9 cellular contexts compared by ENCODE assay signal in the genomic region with DNA sequence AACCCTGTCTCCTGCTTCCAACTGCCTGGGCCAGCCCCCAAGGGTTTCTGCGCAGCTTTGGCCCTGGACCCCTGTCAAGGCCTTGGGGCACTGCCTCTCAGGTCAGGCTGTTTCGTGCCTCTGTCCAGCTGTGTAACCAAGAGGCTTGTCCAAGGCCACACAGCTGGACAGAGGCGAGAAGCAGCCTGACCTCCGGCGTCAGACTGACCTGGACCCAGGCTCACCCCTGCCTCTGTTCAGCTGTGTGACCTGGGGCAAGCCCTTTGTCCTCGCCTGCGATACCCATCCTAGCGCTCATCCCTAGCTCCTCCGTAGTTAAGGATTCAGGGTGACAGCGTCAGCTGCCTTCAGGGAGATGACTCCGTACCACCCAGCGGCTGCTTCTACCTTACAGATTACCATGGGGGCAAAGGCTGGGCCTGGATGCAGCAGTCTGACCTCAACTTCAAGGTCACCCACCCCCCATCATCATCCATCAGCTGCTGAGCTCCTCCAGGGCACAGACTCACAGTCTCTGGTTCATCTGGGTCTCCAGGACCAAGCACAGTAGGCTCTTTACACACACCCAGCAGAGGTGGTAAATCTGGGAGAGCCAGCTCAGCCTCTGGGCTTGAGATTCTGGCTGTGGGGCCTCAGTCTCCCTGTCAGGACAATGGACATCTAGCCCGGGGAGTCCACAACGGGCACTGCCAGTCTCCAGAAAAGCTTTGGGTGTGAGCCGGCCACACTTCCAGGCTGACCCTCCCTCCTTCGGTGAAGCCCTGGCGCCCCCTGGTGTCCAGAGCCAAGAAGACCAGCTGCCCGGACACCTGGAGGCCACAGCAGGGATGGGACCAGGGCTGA. TPM values are rescaled to one million over a fixed set of nuclear protein-coding genes. Genes with fewer than 3 reads are reported as not detected.
DNase-seq lines count a peak whose midpoint lies in the region; ATAC-seq, FAIRE-seq and TF ChIP-seq lines count a peak whose summit lies in the region.
"Had no signal": no experiment of that assay in that cellular context is flagged by ENCODE, and none has a peak within 500 bp of the region (broad histone marks: within the 10 kb centered on the region; RNA-seq: fewer than 3 reads in every experiment).

No MANE protein-coding gene starts in this region.

- TF ChIP-seq CTCF in choroid plexus epithelial cell (conservative IDR thresholded peaks at IDR 0.05; ENCODE audit: low read depth, low read length) (peak; percentile 91), HepG2 (CRISPR knock-in tag; IDR thresholded peaks at IDR 0.05) (peak; percentile 96)

- no peak for TF ChIP-seq EP300 in HepG2 (IDR thresholded peaks at IDR 0.05; ENCODE audit: low read depth in 2 of 2, low read length in 2 of 2)
- no peak for TF ChIP-seq EP300 in HepG2 (CRISPR knock-in tag; IDR thresholded peaks at IDR 0.05; ENCODE audit: borderline replicate concordance)

- no TSS peak for BruUV-seq in HepG2 (replicated peaks; lab: Mats Ljungman, UMichigan)

- intact Hi-C loops in HepG2 (cut with micrococcal nuclease; ENCODE audit: unreplicated experiment): loop anchor here (1.0 kb wide), 2 partner anchors 52 to 83 kb away; a partner anchor contains a TSS

- TF ChIP-seq RAD21 in HepG2 (CRISPR knock-in tag; IDR thresholded peaks at IDR 0.05): peak; percentile 96

- H2AFZ ChIP-seq in HepG2 (ENCODE audit: low read length): no peak overlapping the region

- H3K9me3 ChIP-seq in HepG2 (ENCODE audit: low read length): no peaks in the 10 kb centered on the region

- 67% methylated on average over 10 of the region's 18 CpGs for WGBS in HepG2 (ENCODE audit: low lambda C conversion rate)

- no peak for TF ChIP-seq POLR2A in HepG2 (IDR thresholded peaks at IDR 0.05; ENCODE audit: insufficient read depth in 1 of 2, low read depth in 2 of 2, low read length in 2 of 2)

- peaks cover 17% of the 10 kb centered on the region for H3K4me1 ChIP-seq in HepG2 (ENCODE audit: insufficient read depth, low read length)

- H3K27me3 ChIP-seq in HepG2 (ENCODE audit: control insufficient read depth in 1 of 2, insufficient read depth in 2 of 2, low read length in 2 of 2): no peaks in the 10 kb centered on the region

- peak; percentile 94 for DNase-seq in DMS53 (lab: John Stamatoyannopoulos, UW)
- DNase-seq in NCI-H510A treated with DMSO at 0.1 percent for 48 hours (lab: John Stamatoyannopoulos, UW): peak; percentile 62
- peak; percentile 89 for DNase-seq in activated CD4-positive, alpha-beta T cell treated with anti-CD3 and anti-CD28 coated beads for 48 hours
- DNase-seq in choroid plexus epithelial cell (ENCODE audit: low read depth): peak; percentile 86
- peak; percentile 71 for DNase-seq in HepG2 (ENCODE audit: low spot score)
- peak; percentile 39 to 75 (median 51) for DNase-seq in stimulated activated CD4-positive, alpha-beta T cell treated with anti-CD3 and anti-CD28 coated beads, TNF-alpha, amount 100 ng/mL, for 1 hour (ENCODE audit: low read depth in 3 of 3, low spot score in 1 of 3)

- H3K36me3 ChIP-seq in HepG2 (replicated peaks in 1 of 2; ENCODE audit: control insufficient read depth in 1 of 2, insufficient read depth in 2 of 2, low read length in 2 of 2): no peaks in the 10 kb centered on the region; a peak in 2 of 5 replicates

- CTCF ChIA-PET in HepG2 (lab: Yijun Ruan, JAX; ENCODE audit: low intra/inter-chr PET ratio, low total read pairs): interaction anchor here (1.0 to 1.3 kb wide), 5 partner anchors 44 to 279 kb away, joined by 3 to 10 read pairs (median 7); a partner anchor contains a TSS

- H3K9ac ChIP-seq in HepG2 (ENCODE audit: insufficient read depth, low read depth, low read length): no peak overlapping the region

- no peaks in the 10 kb centered on the region for H4K20me1 ChIP-seq in HepG2 (ENCODE audit: insufficient read depth, low read length)

- no peaks in the 10 kb centered on the region for H3K79me2 ChIP-seq in HepG2 (ENCODE audit: insufficient read depth, low read length)

- 0 out of 2 replicates have a peak overlapping the region, but pooled peaks have one; percentile 13 for H3K4me2 ChIP-seq in HepG2 (ENCODE audit: low read depth, low read length)

- H3K4me3 ChIP-seq in choroid plexus epithelial cell (ENCODE audit: low read depth, low read length): no peak overlapping the region
- H3K4me3 ChIP-seq in HepG2 (replicated peaks in 1 of 3; ENCODE audit: insufficient read depth in 1 of 3, low read depth in 2 of 3, low read length in 3 of 3): no peak overlapping the region

- POLR2A ChIA-PET in HepG2 (lab: Yijun Ruan, JAX): interaction anchor here (0.6 to 1.9 kb wide), 9 partner anchors 27 to 431 kb away, joined by 3 to 5 read pairs (median 4); a partner anchor contains a TSS

- ATAC-seq in HG02763 (IDR thresholded peaks at IDR 0.05; ENCODE audit: unreplicated experiment) (peak; percentile 44), HepG2 (peak; percentile 94), HG02840 (IDR thresholded peaks at IDR 0.05; ENCODE audit: low FRiP score, unreplicated experiment) (no peak)

- no peak overlapping the region for H3K27ac ChIP-seq in HepG2 (ENCODE audit: extremely low read length, insufficient read depth, low read length)

- in situ Hi-C loops in HepG2 (cut with HindIII; ENCODE audit: extremely low pct_ligation_motif_present, low pct_unique_long_range_greater_than_20kb): loop anchor here (5.0 kb wide), 1 partner anchor 48 kb away; a partner anchor contains a TSS

- FAIRE-seq in HepG2 (lab: Jason Lieb, UNC): peak; percentile 21
- FAIRE-seq: colon had no signal

RNA-seq across cellular contexts. Expression of a gene that starts 7.9 kb away (rescaled TPM):
- total RNA-seq in HepG2 (2016; rRNA removed; fragmentation: Illumina TruSeq; extraction: Trizol): 25.7 and 32.8 TPM in 2 replicates
- 12.5 and 17.4 TPM in 2 replicates for total RNA-seq in HepG2 (2016; cell fraction: cytosol; rRNA removed; fragmentation: Illumina TruSeq; extraction: Trizol; ENCODE audit: low read depth)
- 27.8 and 33.7 TPM in 2 replicates for total RNA-seq in HepG2 (2016; cell fraction: insoluble cytoplasmic fraction; rRNA removed; fragmentation: Illumina TruSeq; extraction: Trizol)
- 18.2 and 19.8 TPM in 2 replicates for total RNA-seq in HepG2 (2016; cell fraction: membrane; rRNA removed; fragmentation: Illumina TruSeq; extraction: Trizol)
- 13.7 and 15.3 TPM in 2 replicates for total RNA-seq in HepG2 (2016; cell fraction: nucleus; rRNA removed; fragmentation: Illumina TruSeq; extraction: Trizol)
- polyA plus RNA-seq in HepG2 (2011; rRNA removed): 19.1 and 28.5 TPM in 2 replicates
- 29.9 and 38.0 TPM in 2 replicates for polyA plus RNA-seq in HepG2 (2011; cell fraction: cytosol; rRNA removed)
- polyA plus RNA-seq in HepG2 (2011; cell fraction: nucleus; rRNA removed): 34.1 and 55.6 TPM in 2 replicates
- polyA plus RNA-seq in HepG2 (2012): 17.5 and 23.3 TPM in 2 replicates
- 28.9 and 48.9 TPM in 2 replicates for polyA plus RNA-seq in HepG2 (2016; cell fraction: cytosol; fragmentation: Illumina TruSeq; extraction: Trizol; ENCODE audit: low read depth)
- polyA plus RNA-seq in HepG2 (2016; cell fraction: insoluble cytoplasmic fraction; fragmentation: Illumina TruSeq; extraction: Trizol; ENCODE audit: low read depth): 44.7 and 50.7 TPM in 2 replicates
- polyA plus RNA-seq in HepG2 (2016; cell fraction: membrane; fragmentation: Illumina TruSeq; extraction: Trizol; ENCODE audit: low read depth): 31.6 and 41.6 TPM in 2 replicates
- polyA plus RNA-seq in HepG2 (2016; cell fraction: nucleus; fragmentation: Illumina TruSeq; extraction: Trizol; ENCODE audit: insufficient read depth, low read depth): 39.2 and 40.7 TPM in 2 replicates
- 3.6 and 45.8 TPM in 2 replicates for polyA minus RNA-seq in HepG2 (2011; rRNA and poly(A)+ RNA removed; ENCODE audit: low replicate concordance)
- polyA minus RNA-seq in HepG2 (2011; cell fraction: cytosol; rRNA and poly(A)+ RNA removed): 3.8 and 5.4 TPM in 2 replicates
- 1.7 and 4.1 TPM in 2 replicates for polyA minus RNA-seq in HepG2 (2011; cell fraction: nucleus; rRNA and poly(A)+ RNA removed)

RNA-seq across cellular contexts. Expression of a gene that starts 15.1 kb away (rescaled TPM):
- total RNA-seq in HepG2 (2016; rRNA removed; fragmentation: Illumina TruSeq; extraction: Trizol): 0.02 TPM in 1 of 2 replicates, not detected in the other
- total RNA-seq in HepG2 (2016; cell fraction: cytosol; rRNA removed; fragmentation: Illumina TruSeq; extraction: Trizol; ENCODE audit: low read depth): not detected in 2 replicates
- 0.07 and 0.17 TPM in 2 replicates for total RNA-seq in HepG2 (2016; cell fraction: insoluble cytoplasmic fraction; rRNA removed; fragmentation: Illumina TruSeq; extraction: Trizol)
- 0.07 and 0.22 TPM in 2 replicates for total RNA-seq in HepG2 (2016; cell fraction: membrane; rRNA removed; fragmentation: Illumina TruSeq; extraction: Trizol)
- 0.25 TPM in 1 of 2 replicates, not detected in the other for total RNA-seq in HepG2 (2016; cell fraction: nucleus; rRNA removed; fragmentation: Illumina TruSeq; extraction: Trizol)
- polyA plus RNA-seq in HepG2 (2011; rRNA removed): 1.1 and 1.4 TPM in 2 replicates
- polyA plus RNA-seq in HepG2 (2011; cell fraction: cytosol; rRNA removed): 0.82 and 1.1 TPM in 2 replicates
- polyA plus RNA-seq in HepG2 (2011; cell fraction: nucleus; rRNA removed): 2.1 and 2.3 TPM in 2 replicates
- 1.4 and 1.5 TPM in 2 replicates for polyA plus RNA-seq in HepG2 (2012)
- polyA plus RNA-seq in HepG2 (2016; cell fraction: cytosol; fragmentation: Illumina TruSeq; extraction: Trizol; ENCODE audit: low read depth): not detected in 2 replicates
- 0.08 TPM in 1 of 2 replicates, not detected in the other for polyA plus RNA-seq in HepG2 (2016; cell fraction: insoluble cytoplasmic fraction; fragmentation: Illumina TruSeq; extraction: Trizol; ENCODE audit: low read depth)
- polyA plus RNA-seq in HepG2 (2016; cell fraction: membrane; fragmentation: Illumina TruSeq; extraction: Trizol; ENCODE audit: low read depth): 0.06 and 0.13 TPM in 2 replicates
- polyA plus RNA-seq in HepG2 (2016; cell fraction: nucleus; fragmentation: Illumina TruSeq; extraction: Trizol; ENCODE audit: insufficient read depth, low read depth): 0.20 and 0.22 TPM in 2 replicates
- 1.2 and 26.5 TPM in 2 replicates for polyA minus RNA-seq in HepG2 (2011; rRNA and poly(A)+ RNA removed; ENCODE audit: low replicate concordance)
- 0.30 and 0.62 TPM in 2 replicates for polyA minus RNA-seq in HepG2 (2011; cell fraction: cytosol; rRNA and poly(A)+ RNA removed)
- polyA minus RNA-seq in HepG2 (2011; cell fraction: nucleus; rRNA and poly(A)+ RNA removed): 0.75 and 0.90 TPM in 2 replicates

RNA-seq across cellular contexts. Expression of a gene that starts 29.9 kb away (rescaled TPM):
- total RNA-seq in HepG2 (2016; rRNA removed; fragmentation: Illumina TruSeq; extraction: Trizol): 16.7 and 18.5 TPM in 2 replicates
- 13.5 and 13.9 TPM in 2 replicates for total RNA-seq in HepG2 (2016; cell fraction: cytosol; rRNA removed; fragmentation: Illumina TruSeq; extraction: Trizol; ENCODE audit: low read depth)
- 11.7 and 18.2 TPM in 2 replicates for total RNA-seq in HepG2 (2016; cell fraction: insoluble cytoplasmic fraction; rRNA removed; fragmentation: Illumina TruSeq; extraction: Trizol)
- total RNA-seq in HepG2 (2016; cell fraction: membrane; rRNA removed; fragmentation: Illumina TruSeq; extraction: Trizol): 42.0 and 46.1 TPM in 2 replicates
- total RNA-seq in HepG2 (2016; cell fraction: nucleus; rRNA removed; fragmentation: Illumina TruSeq; extraction: Trizol): 13.4 and 15.1 TPM in 2 replicates
- polyA plus RNA-seq in HepG2 (2011; rRNA removed): 65.4 and 103 TPM in 2 replicates
- 63.0 and 69.3 TPM in 2 replicates for polyA plus RNA-seq in HepG2 (2011; cell fraction: cytosol; rRNA removed)
- 134 and 138 TPM in 2 replicates for polyA plus RNA-seq in HepG2 (2011; cell fraction: nucleus; rRNA removed)
- 36.1 and 53.0 TPM in 2 replicates for polyA plus RNA-seq in HepG2 (2012)
- 33.4 and 37.1 TPM in 2 replicates for polyA plus RNA-seq in HepG2 (2016; cell fraction: cytosol; fragmentation: Illumina TruSeq; extraction: Trizol; ENCODE audit: low read depth)
- 18.0 and 19.3 TPM in 2 replicates for polyA plus RNA-seq in HepG2 (2016; cell fraction: insoluble cytoplasmic fraction; fragmentation: Illumina TruSeq; extraction: Trizol; ENCODE audit: low read depth)
- 54.8 and 59.0 TPM in 2 replicates for polyA plus RNA-seq in HepG2 (2016; cell fraction: membrane; fragmentation: Illumina TruSeq; extraction: Trizol; ENCODE audit: low read depth)
- polyA plus RNA-seq in HepG2 (2016; cell fraction: nucleus; fragmentation: Illumina TruSeq; extraction: Trizol; ENCODE audit: insufficient read depth, low read depth): 32.9 and 35.5 TPM in 2 replicates
- polyA minus RNA-seq in HepG2 (2011; rRNA and poly(A)+ RNA removed; ENCODE audit: low replicate concordance): 41.6 and 91.9 TPM in 2 replicates
- polyA minus RNA-seq in HepG2 (2011; cell fraction: cytosol; rRNA and poly(A)+ RNA removed): 15.4 and 21.1 TPM in 2 replicates
- 22.4 and 22.6 TPM in 2 replicates for polyA minus RNA-seq in HepG2 (2011; cell fraction: nucleus; rRNA and poly(A)+ RNA removed)

RNA-seq across cellular contexts. Expression of a gene that starts 47.3 kb away (rescaled TPM):
- 14.8 and 18.8 TPM in 2 replicates for total RNA-seq in HepG2 (2016; rRNA removed; fragmentation: Illumina TruSeq; extraction: Trizol)
- 35.6 and 43.0 TPM in 2 replicates for total RNA-seq in HepG2 (2016; cell fraction: cytosol; rRNA removed; fragmentation: Illumina TruSeq; extraction: Trizol; ENCODE audit: low read depth)
- total RNA-seq in HepG2 (2016; cell fraction: insoluble cytoplasmic fraction; rRNA removed; fragmentation: Illumina TruSeq; extraction: Trizol): 13.0 and 19.7 TPM in 2 replicates
- 47.7 and 65.6 TPM in 2 replicates for total RNA-seq in HepG2 (2016; cell fraction: membrane; rRNA removed; fragmentation: Illumina TruSeq; extraction: Trizol)
- 12.8 and 17.5 TPM in 2 replicates for total RNA-seq in HepG2 (2016; cell fraction: nucleus; rRNA removed; fragmentation: Illumina TruSeq; extraction: Trizol)
- polyA plus RNA-seq in HepG2 (2011; rRNA removed): 27.7 and 36.4 TPM in 2 replicates
- 26.2 and 47.9 TPM in 2 replicates for polyA plus RNA-seq in HepG2 (2011; cell fraction: cytosol; rRNA removed)
- polyA plus RNA-seq in HepG2 (2011; cell fraction: nucleus; rRNA removed): 41.2 and 43.3 TPM in 2 replicates
- polyA plus RNA-seq in HepG2 (2012): 14.8 and 21.6 TPM in 2 replicates
- polyA plus RNA-seq in HepG2 (2016; cell fraction: cytosol; fragmentation: Illumina TruSeq; extraction: Trizol; ENCODE audit: low read depth): 55.5 and 75.3 TPM in 2 replicates
- 20.6 and 23.9 TPM in 2 replicates for polyA plus RNA-seq in HepG2 (2016; cell fraction: insoluble cytoplasmic fraction; fragmentation: Illumina TruSeq; extraction: Trizol; ENCODE audit: low read depth)
- polyA plus RNA-seq in HepG2 (2016; cell fraction: membrane; fragmentation: Illumina TruSeq; extraction: Trizol; ENCODE audit: low read depth): 69.4 and 78.8 TPM in 2 replicates
- 25.2 and 32.3 TPM in 2 replicates for polyA plus RNA-seq in HepG2 (2016; cell fraction: nucleus; fragmentation: Illumina TruSeq; extraction: Trizol; ENCODE audit: insufficient read depth, low read depth)
- polyA minus RNA-seq in HepG2 (2011; rRNA and poly(A)+ RNA removed; ENCODE audit: low replicate concordance): 74.4 and 118 TPM in 2 replicates
- polyA minus RNA-seq in HepG2 (2011; cell fraction: cytosol; rRNA and poly(A)+ RNA removed): 40.0 and 42.1 TPM in 2 replicates
- polyA minus RNA-seq in HepG2 (2011; cell fraction: nucleus; rRNA and poly(A)+ RNA removed): 15.6 and 17.8 TPM in 2 replicates
